Comparison of ENCODE assay signal across 1 cellular context in the genomic region with DNA sequence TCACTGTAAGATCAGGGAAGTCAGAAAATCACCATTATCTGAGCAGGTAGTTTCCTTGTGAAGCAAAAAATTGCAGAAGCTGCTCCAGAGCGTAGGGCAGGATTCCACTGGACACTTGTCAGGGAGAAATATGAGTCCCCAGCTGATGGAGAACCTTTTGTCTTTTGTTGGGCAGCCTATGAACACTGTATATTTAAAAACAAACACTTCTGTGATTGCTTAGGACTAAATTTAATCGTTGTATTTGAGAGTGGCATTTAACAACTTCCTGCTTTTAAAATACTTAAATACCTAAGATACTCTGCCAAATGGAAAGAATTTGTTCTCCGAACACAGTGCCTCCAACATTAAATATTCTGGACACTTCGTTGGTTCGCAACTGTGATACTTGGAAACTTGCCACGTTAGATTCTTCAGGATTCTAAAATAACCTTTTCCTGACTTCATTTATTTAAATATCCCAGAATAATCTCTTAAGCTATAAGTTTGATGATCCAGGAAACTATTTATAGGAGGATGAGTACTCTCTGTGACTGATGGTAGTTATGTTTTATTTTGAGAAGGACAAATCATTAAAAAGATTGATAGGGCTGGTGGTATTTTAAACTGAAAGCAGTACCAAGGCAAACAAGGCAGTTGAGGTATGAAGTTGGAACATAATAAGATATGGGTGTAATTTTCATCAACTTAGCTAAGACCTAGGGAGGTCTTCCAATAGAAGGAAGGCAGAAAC.
TF ChIP-seq lines count a peak whose summit lies in the region.

No MANE protein-coding gene starts in this region.

TF ChIP-seq in GM23338, 12 proteins besides CTCF, POLR2A, EP300 and RAD21 (continued from another document):
- no peak for TF ChIP-seq EZH2 (IDR thresholded peaks at IDR 0.05; ENCODE audit: low read depth, unreplicated experiment)
- no peak for TF ChIP-seq CREB1 (CRISPR knock-in tag; IDR thresholded peaks at IDR 0.05; ENCODE audit: low read depth)
- no peak for TF ChIP-seq ZNF114 (CRISPR knock-in tag; IDR thresholded peaks at IDR 0.05)
- no peak for TF ChIP-seq STAT1 (IDR thresholded peaks at IDR 0.05; ENCODE audit: unreplicated experiment)
- TF ChIP-seq JUNB (IDR thresholded peaks at IDR 0.05; ENCODE audit: unreplicated experiment), result no peak
- TF ChIP-seq, protein P1, sequence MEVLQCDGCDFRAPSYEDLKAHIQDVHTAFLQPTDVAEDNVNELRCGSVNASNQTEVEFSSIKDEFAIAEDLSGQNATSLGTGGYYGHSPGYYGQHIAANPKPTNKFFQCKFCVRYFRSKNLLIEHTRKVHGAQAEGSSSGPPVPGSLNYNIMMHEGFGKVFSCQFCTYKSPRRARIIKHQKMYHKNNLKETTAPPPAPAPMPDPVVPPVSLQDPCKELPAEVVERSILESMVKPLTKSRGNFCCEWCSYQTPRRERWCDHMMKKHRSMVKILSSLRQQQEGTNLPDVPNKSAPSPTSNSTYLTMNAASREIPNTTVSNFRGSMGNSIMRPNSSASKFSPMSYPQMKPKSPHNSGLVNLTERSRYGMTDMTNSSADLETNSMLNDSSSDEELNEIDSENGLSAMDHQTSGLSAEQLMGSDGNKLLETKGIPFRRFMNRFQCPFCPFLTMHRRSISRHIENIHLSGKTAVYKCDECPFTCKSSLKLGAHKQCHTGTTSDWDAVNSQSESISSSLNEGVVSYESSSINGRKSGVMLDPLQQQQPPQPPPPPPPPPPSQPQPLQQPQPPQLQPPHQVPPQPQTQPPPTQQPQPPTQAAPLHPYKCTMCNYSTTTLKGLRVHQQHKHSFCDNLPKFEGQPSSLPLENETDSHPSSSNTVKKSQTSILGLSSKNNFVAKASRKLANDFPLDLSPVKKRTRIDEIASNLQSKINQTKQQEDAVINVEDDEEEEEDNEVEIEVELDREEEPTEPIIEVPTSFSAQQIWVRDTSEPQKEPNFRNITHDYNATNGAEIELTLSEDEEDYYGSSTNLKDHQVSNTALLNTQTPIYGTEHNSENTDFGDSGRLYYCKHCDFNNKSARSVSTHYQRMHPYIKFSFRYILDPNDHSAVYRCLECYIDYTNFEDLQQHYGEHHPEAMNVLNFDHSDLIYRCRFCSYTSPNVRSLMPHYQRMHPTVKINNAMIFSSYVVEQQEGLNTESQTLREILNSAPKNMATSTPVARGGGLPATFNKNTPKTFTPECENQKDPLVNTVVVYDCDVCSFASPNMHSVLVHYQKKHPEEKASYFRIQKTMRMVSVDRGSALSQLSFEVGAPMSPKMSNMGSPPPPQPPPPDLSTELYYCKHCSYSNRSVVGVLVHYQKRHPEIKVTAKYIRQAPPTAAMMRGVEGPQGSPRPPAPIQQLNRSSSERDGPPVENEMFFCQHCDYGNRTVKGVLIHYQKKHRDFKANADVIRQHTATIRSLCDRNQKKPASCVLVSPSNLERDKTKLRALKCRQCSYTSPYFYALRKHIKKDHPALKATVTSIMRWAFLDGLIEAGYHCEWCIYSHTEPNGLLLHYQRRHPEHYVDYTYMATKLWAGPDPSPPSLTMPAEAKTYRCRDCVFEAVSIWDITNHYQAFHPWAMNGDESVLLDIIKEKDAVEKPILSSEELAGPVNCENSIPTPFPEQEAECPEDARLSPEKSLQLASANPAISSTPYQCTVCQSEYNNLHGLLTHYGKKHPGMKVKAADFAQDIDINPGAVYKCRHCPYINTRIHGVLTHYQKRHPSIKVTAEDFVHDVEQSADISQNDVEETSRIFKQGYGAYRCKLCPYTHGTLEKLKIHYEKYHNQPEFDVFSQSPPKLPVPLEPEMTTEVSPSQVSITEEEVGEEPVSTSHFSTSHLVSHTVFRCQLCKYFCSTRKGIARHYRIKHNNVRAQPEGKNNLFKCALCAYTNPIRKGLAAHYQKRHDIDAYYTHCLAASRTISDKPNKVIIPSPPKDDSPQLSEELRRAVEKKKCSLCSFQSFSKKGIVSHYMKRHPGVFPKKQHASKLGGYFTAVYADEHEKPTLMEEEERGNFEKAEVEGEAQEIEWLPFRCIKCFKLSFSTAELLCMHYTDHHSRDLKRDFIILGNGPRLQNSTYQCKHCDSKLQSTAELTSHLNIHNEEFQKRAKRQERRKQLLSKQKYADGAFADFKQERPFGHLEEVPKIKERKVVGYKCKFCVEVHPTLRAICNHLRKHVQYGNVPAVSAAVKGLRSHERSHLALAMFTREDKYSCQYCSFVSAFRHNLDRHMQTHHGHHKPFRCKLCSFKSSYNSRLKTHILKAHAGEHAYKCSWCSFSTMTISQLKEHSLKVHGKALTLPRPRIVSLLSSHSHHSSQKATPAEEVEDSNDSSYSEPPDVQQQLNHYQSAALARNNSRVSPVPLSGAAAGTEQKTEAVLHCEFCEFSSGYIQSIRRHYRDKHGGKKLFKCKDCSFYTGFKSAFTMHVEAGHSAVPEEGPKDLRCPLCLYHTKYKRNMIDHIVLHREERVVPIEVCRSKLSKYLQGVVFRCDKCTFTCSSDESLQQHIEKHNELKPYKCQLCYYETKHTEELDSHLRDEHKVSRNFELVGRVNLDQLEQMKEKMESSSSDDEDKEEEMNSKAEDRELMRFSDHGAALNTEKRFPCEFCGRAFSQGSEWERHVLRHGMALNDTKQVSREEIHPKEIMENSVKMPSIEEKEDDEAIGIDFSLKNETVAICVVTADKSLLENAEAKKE (CRISPR knock-in tag; IDR thresholded peaks at IDR 0.05), result no peak
- TF ChIP-seq, protein P2, sequence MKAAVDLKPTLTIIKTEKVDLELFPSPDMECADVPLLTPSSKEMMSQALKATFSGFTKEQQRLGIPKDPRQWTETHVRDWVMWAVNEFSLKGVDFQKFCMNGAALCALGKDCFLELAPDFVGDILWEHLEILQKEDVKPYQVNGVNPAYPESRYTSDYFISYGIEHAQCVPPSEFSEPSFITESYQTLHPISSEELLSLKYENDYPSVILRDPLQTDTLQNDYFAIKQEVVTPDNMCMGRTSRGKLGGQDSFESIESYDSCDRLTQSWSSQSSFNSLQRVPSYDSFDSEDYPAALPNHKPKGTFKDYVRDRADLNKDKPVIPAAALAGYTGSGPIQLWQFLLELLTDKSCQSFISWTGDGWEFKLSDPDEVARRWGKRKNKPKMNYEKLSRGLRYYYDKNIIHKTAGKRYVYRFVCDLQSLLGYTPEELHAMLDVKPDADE (IDR thresholded peaks at IDR 0.05), result no peak
